ENCODE assay signal across 9 cellular contexts in genomic region chrX:46953597-46953996, GRCh38. TPM values are rescaled to one million over a fixed set of nuclear protein-coding genes. Genes with fewer than 3 reads are reported as not detected.
DNase-seq lines count a peak whose midpoint lies in the region; ATAC-seq and TF ChIP-seq lines count a peak whose summit lies in the region.
"Had no signal": no experiment of that assay in that cellular context is flagged by ENCODE, and none has a peak within 500 bp of the region (broad histone marks: within the 10 kb centered on the region; RNA-seq: fewer than 3 reads in every experiment).

No MANE protein-coding gene starts in this region.

- peak overlapping the region; percentile 62 for H3K27ac Mint-ChIP-seq in dendritic cell treated with granulocyte-macrophage colony-stimulating factor and Interleukin-4, amounts not matched to agents 40 ng/mL and 50 ng/mL, for 4 days
- H3K27ac Mint-ChIP-seq in progenitor cell of endocrine pancreas = peak overlapping the region; percentile 97
- H3K27ac Mint-ChIP-seq in activated CD8-positive, alpha-beta T cell treated with anti-CD3 and anti-CD28 coated beads, Interleukin-2, amount 10 ng/mL, durations not matched to agents 7 days and 5 days = no peak overlapping the region

- ATAC-seq in GM19324 (IDR thresholded peaks at IDR 0.05; ENCODE audit: low FRiP score, unreplicated experiment) = peak; percentile 24
- peak; percentile 9 for ATAC-seq in HG03439 (IDR thresholded peaks at IDR 0.05; ENCODE audit: unreplicated experiment)
- no peak for ATAC-seq in activated CD8-positive, alpha-beta T cell treated with anti-CD3 and anti-CD28 coated beads, Interleukin-2, amount 10 ng/mL, durations not matched to agents 7 days and 5 days

- no peaks in the 10 kb centered on the region for H3K36me3 Mint-ChIP-seq in dendritic cell treated with granulocyte-macrophage colony-stimulating factor and Interleukin-4, amounts not matched to agents 40 ng/mL and 50 ng/mL, for 4 days (ENCODE audit: low read depth)
- H3K36me3 Mint-ChIP-seq in progenitor cell of endocrine pancreas (ENCODE audit: insufficient read depth) = no peaks in the 10 kb centered on the region
- H3K36me3 Mint-ChIP-seq in activated CD8-positive, alpha-beta T cell treated with anti-CD3 and anti-CD28 coated beads, Interleukin-2, amount 10 ng/mL, durations not matched to agents 7 days and 5 days (ENCODE audit: low read depth) = no peaks in the 10 kb centered on the region

- no peaks in the 10 kb centered on the region for H3K27me3 Mint-ChIP-seq in dendritic cell treated with granulocyte-macrophage colony-stimulating factor and Interleukin-4, amounts not matched to agents 40 ng/mL and 50 ng/mL, for 4 days
- H3K27me3 Mint-ChIP-seq in progenitor cell of endocrine pancreas = no peaks in the 10 kb centered on the region
- H3K27me3 Mint-ChIP-seq in activated CD8-positive, alpha-beta T cell treated with anti-CD3 and anti-CD28 coated beads, Interleukin-2, amount 10 ng/mL, durations not matched to agents 7 days and 5 days (ENCODE audit: low read depth) = peaks cover 3% of the 10 kb centered on the region

- CTCF ChIA-PET in activated CD8-positive, alpha-beta T cell treated with anti-CD3 and anti-CD28 coated beads, Interleukin-2, amount 10 ng/mL, durations not matched to agents 7 days and 5 days (lab: Charles Lee) = no interaction called here

- POLR2A ChIA-PET in activated CD8-positive, alpha-beta T cell treated with anti-CD3 and anti-CD28 coated beads, Interleukin-2, amount 10 ng/mL, durations not matched to agents 7 days and 5 days (lab: Charles Lee) = no interaction called here

- intact Hi-C loops in dendritic cell treated with granulocyte-macrophage colony-stimulating factor and Interleukin-4, amounts not matched to agents 40 ng/mL and 50 ng/mL, for 4 days (cut with micrococcal nuclease) = no loop called here

- no peak for TF ChIP-seq CTCF in progenitor cell of endocrine pancreas (IDR thresholded peaks at IDR 0.05; ENCODE audit: unreplicated experiment)

- DNase-seq in progenitor cell of endocrine pancreas (ENCODE audit: low spot score, unreplicated experiment) = no peak
- DNase-seq in DMS153 treated with DMSO at 0.1 percent for 48 hours (lab: John Stamatoyannopoulos, UW; ENCODE audit: unreplicated experiment) = no peak
- no peak for DNase-seq in activated T-cell treated with anti-CD3 and anti-CD28 coated beads, Interleukin-2, amount 50 U/mL, for 1 hour
- DNase-seq in activated CD8-positive, alpha-beta T cell treated with anti-CD3 and anti-CD28 coated beads, Interleukin-2, amount 10 ng/mL, durations not matched to agents 7 days and 5 days = no peak
- DNase-seq in inferior parietal cortex (ENCODE audit: extremely low spot score) = no peak
- DNase-seq: lower lobe of right lung had no signal

- H3K9me3 Mint-ChIP-seq in dendritic cell treated with granulocyte-macrophage colony-stimulating factor and Interleukin-4, amounts not matched to agents 40 ng/mL and 50 ng/mL, for 4 days = no peaks in the 10 kb centered on the region
- H3K9me3 Mint-ChIP-seq in progenitor cell of endocrine pancreas (ENCODE audit: low read depth) = peaks cover 15% of the 10 kb centered on the region
- H3K9me3 Mint-ChIP-seq in activated CD8-positive, alpha-beta T cell treated with anti-CD3 and anti-CD28 coated beads, Interleukin-2, amount 10 ng/mL, durations not matched to agents 7 days and 5 days (ENCODE audit: insufficient read depth) = no peaks in the 10 kb centered on the region

- H3K4me3 Mint-ChIP-seq in dendritic cell treated with granulocyte-macrophage colony-stimulating factor and Interleukin-4, amounts not matched to agents 40 ng/mL and 50 ng/mL, for 4 days = no peak overlapping the region
- no peak overlapping the region for H3K4me3 Mint-ChIP-seq in progenitor cell of endocrine pancreas (ENCODE audit: low read depth)
- H3K4me3 Mint-ChIP-seq in activated CD8-positive, alpha-beta T cell treated with anti-CD3 and anti-CD28 coated beads, Interleukin-2, amount 10 ng/mL, durations not matched to agents 7 days and 5 days = no peak overlapping the region

- H3K4me1 Mint-ChIP-seq in dendritic cell treated with granulocyte-macrophage colony-stimulating factor and Interleukin-4, amounts not matched to agents 40 ng/mL and 50 ng/mL, for 4 days (ENCODE audit: low read depth) = peaks cover 7% of the 10 kb centered on the region
- peaks cover 28% of the 10 kb centered on the region for H3K4me1 Mint-ChIP-seq in progenitor cell of endocrine pancreas (ENCODE audit: low read depth)
- H3K4me1 Mint-ChIP-seq in activated CD8-positive, alpha-beta T cell treated with anti-CD3 and anti-CD28 coated beads, Interleukin-2, amount 10 ng/mL, durations not matched to agents 7 days and 5 days (ENCODE audit: low read depth) = no peaks in the 10 kb centered on the region

RNA-seq across cellular contexts. Expression of gene JADE3, which starts 41.4 kb away (rescaled TPM):
- total RNA-seq in progenitor cell of endocrine pancreas = 22.5 and 23.4 TPM in 2 replicates
- under 1 TPM; 0.31 to 0.47 TPM for total RNA-seq in activated CD8-positive, alpha-beta T cell treated with anti-CD3 and anti-CD28 coated beads, Interleukin-2, amount 10 ng/mL, durations not matched to agents 7 days and 5 days

Comparison
In these comparisons a context has a peak if more than half of its experiments do, and no peak if none do; other contexts are left out.
1. RNA of gene JADE3, which starts 41.4 kb away (total RNA-seq): 22.5 to 23.4 TPM in progenitor cell of endocrine pancreas; 0.31 to 0.47 TPM in activated CD8-positive, alpha-beta T cell treated with anti-CD3 and anti-CD28 coated beads, Interleukin-2, amount 10 ng/mL, durations not matched to agents 7 days and 5 days; every median in the first group is over 10 times any median in the second.